In the genomic region with DNA sequence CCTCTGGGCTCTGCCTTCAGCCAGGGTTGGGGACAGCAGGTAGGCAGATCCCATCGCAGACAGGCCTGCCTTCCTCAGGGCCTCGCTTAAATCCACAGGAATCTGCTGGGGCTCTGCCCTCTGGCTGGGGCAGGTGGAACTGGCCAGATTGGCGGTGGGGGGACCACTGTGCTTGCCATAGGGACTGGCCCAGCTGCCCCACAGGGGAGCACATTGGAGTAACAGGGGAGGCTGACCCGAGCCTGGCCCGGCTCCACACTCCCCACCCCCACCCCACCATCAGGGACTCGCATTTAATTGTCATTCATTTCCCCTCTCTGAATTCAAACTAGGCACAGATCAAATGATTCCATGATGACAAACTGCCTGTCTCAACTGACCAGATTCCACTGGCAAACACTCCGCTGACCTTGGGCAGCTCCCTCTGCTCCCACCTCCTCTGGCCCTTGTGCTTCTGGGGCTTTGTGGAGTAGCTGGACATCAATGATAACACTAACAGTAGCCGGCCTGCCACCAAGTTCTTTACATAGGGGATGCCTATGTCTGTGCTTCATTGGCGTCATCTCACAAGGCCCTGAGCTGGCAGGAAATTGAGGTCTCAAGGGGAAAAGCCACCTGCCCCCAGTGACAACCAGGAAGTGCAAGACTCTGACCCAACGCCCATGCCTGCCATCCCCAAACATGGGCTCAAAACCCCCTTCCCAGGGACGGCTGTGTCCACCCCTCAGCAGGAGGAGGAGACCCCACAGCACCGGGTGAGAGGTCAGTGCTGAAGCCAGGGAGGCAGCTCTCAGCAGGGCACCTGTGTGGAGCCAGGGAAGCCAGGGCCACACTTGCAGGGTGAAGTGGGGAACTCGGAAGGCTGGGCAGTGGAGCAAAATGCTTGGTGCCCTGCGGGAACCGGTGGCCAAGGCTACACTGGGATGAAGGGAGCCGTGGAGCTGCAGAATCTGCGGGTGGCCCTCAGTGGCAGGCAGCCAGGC, we compare ENCODE assay signal across 8 cellular contexts. TPM values are rescaled to one million over a fixed set of nuclear protein-coding genes. Genes with fewer than 3 reads are reported as not detected.
DNase-seq lines count a peak whose midpoint lies in the region; ATAC-seq, FAIRE-seq and TF ChIP-seq lines count a peak whose summit lies in the region.

No MANE protein-coding gene starts in this region.

- H3K9me3 Mint-ChIP-seq in activated CD4-positive, alpha-beta T cell treated with anti-CD3 and anti-CD28 coated beads, Interleukin-2, amount 10 ng/mL, durations not matched to agents 24 days and 14 days = no peaks in the 10 kb centered on the region
- no peaks in the 10 kb centered on the region for H3K9me3 Mint-ChIP-seq in activated T-cell treated with anti-CD3 and anti-CD28 coated beads, Interleukin-2, amount 50 U/mL, for 72 hours
- H3K9me3 Mint-ChIP-seq in naive B cell = no peaks in the 10 kb centered on the region

- intact Hi-C loops in activated CD4-positive, alpha-beta T cell treated with anti-CD3 and anti-CD28 coated beads, Interleukin-2, amount 10 ng/mL, durations not matched to agents 24 days and 14 days (cut with micrococcal nuclease) = no loop called here
- intact Hi-C loops in A673 (cut with micrococcal nuclease; ENCODE audit: unreplicated experiment) = no loop called here

- CTCF ChIA-PET in A673 (lab: Charles Lee) = interaction anchor here (0.6 kb wide), 1 partner anchor 25 kb away, joined by 5 read pairs; no protein-coding TSS in a partner anchor

- ATAC-seq in HG02840 (IDR thresholded peaks at IDR 0.05; ENCODE audit: low FRiP score, unreplicated experiment) (peak; percentile 38), naive B cell (ENCODE audit: low read depth in 2 of 2) (peak; percentile 76 to 79)
- ATAC-seq in activated T-cell treated with anti-CD3 and anti-CD28 coated beads, Interleukin-2, amount 50 U/mL, for 72 hours (replicated peaks in 1 of 2) = peak; percentile 74 to 76

- POLR2A ChIA-PET in A673 (lab: Charles Lee; ENCODE audit: low non-redundant PET) = no interaction called here

- no peaks in the 10 kb centered on the region for H3K36me3 ChIP-seq in A673 (ENCODE audit: insufficient read depth, low read length, poor library complexity, severe bottlenecking)

- TF ChIP-seq CTCF in A673 (conservative IDR thresholded peaks at IDR 0.05; ENCODE audit: low read depth, low read length) = no peak

- peaks cover 20% of the 10 kb centered on the region for H3K27me3 ChIP-seq in A673 (replicated peaks; ENCODE audit: insufficient read depth, low read depth, low read length, poor library complexity)

- no peak overlapping the region for H3K27ac ChIP-seq in A673 (ENCODE audit: low read depth, low read length, poor library complexity, severe bottlenecking)

- DNase-seq in activated CD4-positive, alpha-beta T cell treated with anti-CD3 and anti-CD28 coated beads, Interleukin-2, amount 10 ng/mL, durations not matched to agents 24 days and 14 days = peak; percentile 66
- DNase-seq in activated CD4-positive, alpha-beta T cell treated with anti-CD3 and anti-CD28 coated beads for 4 hours = no peak
- DNase-seq in activated T-cell treated with anti-CD3 and anti-CD28 coated beads, Interleukin-2, amount 50 U/mL, for 72 hours = peak; percentile 54 to 60
- peak; percentile 87 for DNase-seq in naive B cell
- DNase-seq in HTR-8/SVneo (ENCODE audit: insufficient read length, low spot score) = no peak
- DNase-seq in middle frontal gyrus (ENCODE audit: extremely low spot score, low spot score) = no peak
- DNase-seq in A673 (ENCODE audit: low spot score) = no peak

- H3K4me3 Mint-ChIP-seq in activated CD4-positive, alpha-beta T cell treated with anti-CD3 and anti-CD28 coated beads, Interleukin-2, amount 10 ng/mL, durations not matched to agents 24 days and 14 days = peak overlapping the region; percentile 33
- peak overlapping the region; percentile 83 to 86 for H3K4me3 Mint-ChIP-seq in activated T-cell treated with anti-CD3 and anti-CD28 coated beads, Interleukin-2, amount 50 U/mL, for 72 hours
- H3K4me3 Mint-ChIP-seq in naive B cell = peak overlapping the region; percentile 91 to 99 (median 96)

- no peaks in the 10 kb centered on the region for H3K9me3 ChIP-seq in A673 (ENCODE audit: low read depth, low read length, poor library complexity, severe bottlenecking)

- no peak overlapping the region for H3K4me3 ChIP-seq in A673 (ENCODE audit: low read depth, low read length, poor library complexity, severe bottlenecking)

- H3K27ac Mint-ChIP-seq in activated CD4-positive, alpha-beta T cell treated with anti-CD3 and anti-CD28 coated beads, Interleukin-2, amount 10 ng/mL, durations not matched to agents 24 days and 14 days = peak overlapping the region; percentile 78
- peak overlapping the region; percentile 80 for H3K27ac Mint-ChIP-seq in activated T-cell treated with anti-CD3 and anti-CD28 coated beads, Interleukin-2, amount 50 U/mL, for 72 hours
- peak overlapping the region; percentile 100 for H3K27ac Mint-ChIP-seq in naive B cell

- H3K27me3 Mint-ChIP-seq in activated CD4-positive, alpha-beta T cell treated with anti-CD3 and anti-CD28 coated beads, Interleukin-2, amount 10 ng/mL, durations not matched to agents 24 days and 14 days = peaks cover 31% of the 10 kb centered on the region
- peaks cover 39% of the 10 kb centered on the region for H3K27me3 Mint-ChIP-seq in activated T-cell treated with anti-CD3 and anti-CD28 coated beads, Interleukin-2, amount 50 U/mL, for 72 hours (ENCODE audit: low read depth)
- no peaks in the 10 kb centered on the region for H3K27me3 Mint-ChIP-seq in naive B cell

- BruUV-seq in A673 (replicated peaks; lab: Mats Ljungman, UMichigan) = no TSS peak

- FAIRE-seq in HTR-8/SVneo (lab: Jason Lieb, UNC) = no peak

- no peaks in the 10 kb centered on the region for H3K4me1 ChIP-seq in A673 (ENCODE audit: insufficient read depth, low read length, poor library complexity, severe bottlenecking)

- peaks cover 13% of the 10 kb centered on the region for H3K4me1 Mint-ChIP-seq in activated CD4-positive, alpha-beta T cell treated with anti-CD3 and anti-CD28 coated beads, Interleukin-2, amount 10 ng/mL, durations not matched to agents 24 days and 14 days
- peaks cover 28% of the 10 kb centered on the region for H3K4me1 Mint-ChIP-seq in activated T-cell treated with anti-CD3 and anti-CD28 coated beads, Interleukin-2, amount 50 U/mL, for 72 hours (ENCODE audit: low read depth)
- H3K4me1 Mint-ChIP-seq in naive B cell = peaks cover 58 to 71% (median 63%) of the 10 kb centered on the region in 3 donors

- H3K36me3 Mint-ChIP-seq in activated CD4-positive, alpha-beta T cell treated with anti-CD3 and anti-CD28 coated beads, Interleukin-2, amount 10 ng/mL, durations not matched to agents 24 days and 14 days (ENCODE audit: low read depth) = no peaks in the 10 kb centered on the region
- no peaks in the 10 kb centered on the region for H3K36me3 Mint-ChIP-seq in activated T-cell treated with anti-CD3 and anti-CD28 coated beads, Interleukin-2, amount 50 U/mL, for 72 hours (ENCODE audit: insufficient read depth in 2 of 2)
- no peaks in the 10 kb centered on the region for H3K36me3 Mint-ChIP-seq in naive B cell

RNA-seq across cellular contexts. Expression of gene B3GNT7, which starts 2.1 kb away (rescaled TPM):
- not detected in 2 replicates for total RNA-seq in activated CD4-positive, alpha-beta T cell treated with anti-CD3 and anti-CD28 coated beads, Interleukin-2, amount 10 ng/mL, durations not matched to agents 24 days and 14 days
- under 1 TPM; 0.34 to 0.76 TPM for total RNA-seq in activated T-cell treated with anti-CD3 and anti-CD28 coated beads, Interleukin-2, amount 50 U/mL, for 72 hours
- polyA plus RNA-seq in naive B cell (ENCODE audit: low read depth in 6 of 6) = 1 to 10 TPM in 4 of 6 donors, under 1 TPM in 2; 0.35 to 2.3 (median 1.2) TPM
- 0.09 TPM in 1 of 2 replicates, not detected in the other for total RNA-seq in A673 (2021)

Comparison
In these comparisons a context has a peak if more than half of its experiments do, and no peak if none do; other contexts are left out.
1. DNase-seq: peak in activated CD4-positive, alpha-beta T cell treated with anti-CD3 and anti-CD28 coated beads, Interleukin-2, amount 10 ng/mL, durations not matched to agents 24 days and 14 days (single experiment), activated T-cell treated with anti-CD3 and anti-CD28 coated beads, Interleukin-2, amount 50 U/mL, for 72 hours (2 of 2) and naive B cell (single experiment); none in activated CD4-positive, alpha-beta T cell treated with anti-CD3 and anti-CD28 coated beads for 4 hours (0 of 2), HTR-8/SVneo (single experiment), middle frontal gyrus (single experiment) and A673 (single experiment).
2. H3K4me3 Mint-ChIP-seq: peak in every context shown above with its lines; median percentile 96 in naive B cell; 84 in activated T-cell treated with anti-CD3 and anti-CD28 coated beads, Interleukin-2, amount 50 U/mL, for 72 hours; 33 in activated CD4-positive, alpha-beta T cell treated with anti-CD3 and anti-CD28 coated beads, Interleukin-2, amount 10 ng/mL, durations not matched to agents 24 days and 14 days.
3. Peak in every context shown above with its lines, with median percentiles within 50 percentile points of each other: H3K27ac Mint-ChIP-seq and ATAC-seq.